19 cellular contexts compared by ENCODE assay signal in genomic region chr7:36265720-36266119, GRCh38.
A peak's percentile ranks its signal among the peaks of the same experiment; 100 is the strongest.
DNase-seq lines count a peak whose midpoint lies in the region; ATAC-seq and TF ChIP-seq lines count a peak whose summit lies in the region.
"Had no signal": no experiment of that assay in that cellular context is flagged by ENCODE, and none has a peak within 500 bp of the region (broad histone marks: within the 10 kb centered on the region; RNA-seq: fewer than 3 reads in every experiment).

No MANE protein-coding gene starts in this region.

- WGBS in mammary epithelial cell (ENCODE audit: low coverage, missing lambda C conversion rate), result 93% methylated on average over 5 of the region's 5 CpGs
- 42 to 64% methylated on average over 5 of the region's 5 CpGs for WGBS in esophagus squamous epithelium, 2 donors
- WGBS in aorta, 2 donors, result 77 to 86% methylated on average over 5 of the region's 5 CpGs
- 91 to 97% (median 92%) methylated on average over 5 of the region's 5 CpGs for WGBS in ovary, 3 donors

- H4K20me1 ChIP-seq in mammary epithelial cell (ENCODE audit: insufficient read depth, low read length) (no peaks in the 10 kb centered on the region), neural progenitor cell (ENCODE audit: low read depth) (no peaks in the 10 kb centered on the region)

- H3K9me3 ChIP-seq in mammary epithelial cell (replicated peaks; ENCODE audit: insufficient read depth, low read length) (no peaks in the 10 kb centered on the region), esophagus squamous epithelium (no peaks in the 10 kb centered on the region), aorta (ENCODE audit: control insufficient read depth, low read length) (no peaks in the 10 kb centered on the region), neural progenitor cell (ENCODE audit: low read depth) (no peaks in the 10 kb centered on the region), ovary (no peaks in the 10 kb centered on the region)

- in situ Hi-C loops in mammary epithelial cell (cut with MboI; ENCODE audit: low sequenced_read_pairs in 2 of 2), result no loop called here

- no peak overlapping the region for H3K4me2 ChIP-seq in mammary epithelial cell (ENCODE audit: insufficient read depth, low read depth, low read length)
- H3K4me2 ChIP-seq in neural progenitor cell, result no peak overlapping the region

- H3K9ac ChIP-seq in mammary epithelial cell (ENCODE audit: insufficient read depth, low read length), result no peak overlapping the region
- no peak overlapping the region for H3K9ac ChIP-seq in neural progenitor cell
- H3K9ac ChIP-seq: parathyroid adenoma had no signal

- BruUV-seq in mammary epithelial cell (replicated peaks; lab: Mats Ljungman, UMichigan) (no TSS peak), MCF 10A (replicated peaks; lab: Mats Ljungman, UMichigan) (no TSS peak)

- no peak overlapping the region for H3K27ac ChIP-seq in mammary epithelial cell (ENCODE audit: insufficient read depth, low read depth, low read length)
- peak overlapping the region in 3 of 4 donors; percentile 49 to 53 (median 53) for H3K27ac ChIP-seq in esophagus squamous epithelium
- peak overlapping the region; percentile 59 to 73 for H3K27ac ChIP-seq in aorta (ENCODE audit: low read depth in 1 of 2, low read length in 2 of 2)
- H3K27ac ChIP-seq in neural progenitor cell, result no peak overlapping the region
- H3K27ac ChIP-seq in ovary, result no peak overlapping the region
- H3K27ac ChIP-seq: parathyroid adenoma had no signal

- TF ChIP-seq CTCF in mammary epithelial cell (conservative IDR thresholded peaks at IDR 0.05 in 1 of 2, IDR thresholded peaks at IDR 0.05 in 1 of 2; ENCODE audit: extremely low read depth in 1 of 2, insufficient read depth in 1 of 2, low read depth in 1 of 2, low read length in 2 of 2), result no peak
- no peak for TF ChIP-seq CTCF in MCF 10A (IDR thresholded peaks at IDR 0.05; ENCODE audit: unreplicated experiment)
- TF ChIP-seq CTCF in esophagus squamous epithelium (IDR thresholded peaks at IDR 0.05), result no peak
- TF ChIP-seq CTCF in nephron (IDR thresholded peaks at IDR 0.05; ENCODE audit: unreplicated experiment in 3 of 3), result no peak
- TF ChIP-seq CTCF in neural progenitor cell (IDR thresholded peaks at IDR 0.05), result no peak
- no peak for TF ChIP-seq CTCF in ovary (IDR thresholded peaks at IDR 0.05)

- no peaks in the 10 kb centered on the region for H3K36me3 Mint-ChIP-seq in MCF 10A (ENCODE audit: insufficient read depth, unreplicated experiment)
- no peaks in the 10 kb centered on the region for H3K36me3 Mint-ChIP-seq in nephron (ENCODE audit: low read depth)
- H3K36me3 Mint-ChIP-seq in neural progenitor cell, result peaks cover 4% of the 10 kb centered on the region

- no peaks in the 10 kb centered on the region for H3K27me3 Mint-ChIP-seq in MCF 10A (ENCODE audit: insufficient read depth, unreplicated experiment)
- no peaks in the 10 kb centered on the region for H3K27me3 Mint-ChIP-seq in nephron (ENCODE audit: low read depth)
- H3K27me3 Mint-ChIP-seq in neural progenitor cell (ENCODE audit: insufficient read depth, low read depth), result peaks cover 2% of the 10 kb centered on the region
- H3K27me3 Mint-ChIP-seq: stimulated activated naive CD8-positive, alpha-beta T cell treated with anti-CD3 and anti-CD28 coated beads, Interleukin-15, amount 100 ng/mL, for 72 hours; T-cell had no signal

- POLR2A ChIA-PET in MCF 10A (lab: Yijun Ruan, JAX), result no interaction called here

- H3K4me1 ChIP-seq in mammary epithelial cell (ENCODE audit: insufficient read depth, low read length) (no peaks in the 10 kb centered on the region), esophagus squamous epithelium (peaks cover 9 to 55% (median 30%) of the 10 kb centered on the region in 3 donors), aorta (ENCODE audit: control insufficient read depth in 1 of 2, insufficient read depth in 2 of 2, low read length in 2 of 2) (peaks cover 3 to 13% of the 10 kb centered on the region in 2 donors), neural progenitor cell (peaks cover 4% of the 10 kb centered on the region), ovary (ENCODE audit: insufficient read depth) (peaks cover 8% of the 10 kb centered on the region)
- H3K4me1 ChIP-seq: parathyroid adenoma had no signal

- H3K4me1 Mint-ChIP-seq in MCF 10A (ENCODE audit: insufficient read depth, unreplicated experiment) (no peaks in the 10 kb centered on the region), nephron (peaks cover 41% of the 10 kb centered on the region), neural progenitor cell (peaks cover 8% of the 10 kb centered on the region)

- H2AFZ ChIP-seq in mammary epithelial cell (ENCODE audit: low read depth, low read length) (peak overlapping the region; percentile 20), neural progenitor cell (replicated peaks) (no peak overlapping the region)
- H2AFZ ChIP-seq: parathyroid adenoma had no signal

- intact Hi-C loops in mammary epithelial cell (cut with micrococcal nuclease), result no loop called here
- intact Hi-C loops in MCF 10A (cut with micrococcal nuclease), result no loop called here
- intact Hi-C loops in esophagus squamous epithelium (cut with DNase I), result no loop called here
- intact Hi-C loops in aorta (cut with DNase I), result no loop called here
- intact Hi-C loops in ovary (cut with DNase I), result no loop called here

- H3K9me3 Mint-ChIP-seq in MCF 10A (ENCODE audit: unreplicated experiment) (no peaks in the 10 kb centered on the region), nephron (no peaks in the 10 kb centered on the region), neural progenitor cell (no peaks in the 10 kb centered on the region)
- H3K9me3 Mint-ChIP-seq: stimulated activated naive CD8-positive, alpha-beta T cell treated with anti-CD3 and anti-CD28 coated beads, Interleukin-15, amount 100 ng/mL, for 72 hours; T-cell had no signal

- no peak overlapping the region for H3K4me3 ChIP-seq in mammary epithelial cell (replicated peaks in 1 of 3; ENCODE audit: insufficient read depth in 1 of 3, low read depth in 2 of 3, low read length in 3 of 3)
- H3K4me3 ChIP-seq in esophagus squamous epithelium, result no peak overlapping the region
- H3K4me3 ChIP-seq in aorta (ENCODE audit: low read length in 2 of 2), result no peak overlapping the region
- H3K4me3 ChIP-seq in neural progenitor cell, result no peak overlapping the region
- no peak overlapping the region for H3K4me3 ChIP-seq in ovary

- H3K27ac Mint-ChIP-seq in MCF 10A (ENCODE audit: low read depth, unreplicated experiment) (no peak overlapping the region), nephron (peak overlapping the region in 2 of 3 experiments; percentile 27 to 33), neural progenitor cell (no peak overlapping the region)
- H3K27ac Mint-ChIP-seq: stimulated activated naive CD8-positive, alpha-beta T cell treated with anti-CD3 and anti-CD28 coated beads, Interleukin-15, amount 100 ng/mL, for 72 hours had no signal

- CTCF ChIA-PET in mammary epithelial cell (lab: Charles Lee; ENCODE audit: low non-redundant PET) (no interaction called here), MCF 10A (lab: Yijun Ruan, JAX) (interaction anchor here (0.6 kb wide), 1 partner anchor 54 kb away, joined by 3 read pairs; no protein-coding TSS in a partner anchor)

- TF ChIP-seq POLR2A in esophagus squamous epithelium (IDR thresholded peaks at IDR 0.05), result no peak
- TF ChIP-seq POLR2A in ovary (IDR thresholded peaks at IDR 0.05), result no peak

- H3K4me3 Mint-ChIP-seq in MCF 10A (ENCODE audit: unreplicated experiment) (no peak overlapping the region), nephron (no peak overlapping the region), neural progenitor cell (no peak overlapping the region)
- H3K4me3 Mint-ChIP-seq: stimulated activated naive CD8-positive, alpha-beta T cell treated with anti-CD3 and anti-CD28 coated beads, Interleukin-15, amount 100 ng/mL, for 72 hours; T-cell had no signal

- H3K27me3 ChIP-seq in mammary epithelial cell (ENCODE audit: insufficient read depth, low read length) (no peaks in the 10 kb centered on the region), esophagus squamous epithelium (no peaks in the 10 kb centered on the region), aorta (ENCODE audit: control insufficient read depth in 1 of 2, insufficient read depth in 2 of 2, low read length in 1 of 2) (no peaks in the 10 kb centered on the region), neural progenitor cell (no peaks in the 10 kb centered on the region), ovary (no peaks in the 10 kb centered on the region)

- H3K36me3 ChIP-seq in mammary epithelial cell (ENCODE audit: insufficient read depth, low read length) (no peaks in the 10 kb centered on the region), esophagus squamous epithelium (no peaks in the 10 kb centered on the region), aorta (ENCODE audit: control insufficient read depth in 1 of 2, insufficient read depth in 2 of 2, low read length in 1 of 2) (no peaks in the 10 kb centered on the region), neural progenitor cell (no peaks in the 10 kb centered on the region), ovary (no peaks in the 10 kb centered on the region)

- H3K79me2 ChIP-seq in mammary epithelial cell (ENCODE audit: insufficient read depth, low read length) (no peaks in the 10 kb centered on the region), neural progenitor cell (ENCODE audit: low read depth) (no peaks in the 10 kb centered on the region)
- H3K79me2 ChIP-seq: parathyroid adenoma had no signal

- H3F3A ChIP-seq in neural progenitor cell (ENCODE audit: low read depth), result no peaks in the 10 kb centered on the region

- ATAC-seq in aorta (ENCODE audit: low FRiP score), result no peak
- ATAC-seq: stimulated activated naive CD8-positive, alpha-beta T cell treated with anti-CD3 and anti-CD28 coated beads, Interleukin-15, amount 100 ng/mL, for 72 hours; T-cell had no signal

- TF ChIP-seq EP300 in ovary (IDR thresholded peaks at IDR 0.05), result no peak

- DNase-seq in mammary epithelial cell (no peak), MCF 10A (ENCODE audit: unreplicated experiment) (no peak), esophagus squamous epithelium (lab: John Stamatoyannopoulos, UW) (no peak), aorta (peak in 1 of 2 donors; percentile 66), HuH-7.5 (ENCODE audit: low spot score) (no peak), neural progenitor cell (ENCODE audit: low spot score) (no peak), ovary (no peak)
- DNase-seq: ACHN; activated naive CD4-positive, alpha-beta T cell treated with Interleukin-2 at 50 U/mL for 16 hours; cerebellar nuclear complex; DND-41; kidney; NCI-H1105; NCI-H774; stimulated activated CD4-positive, alpha-beta T cell treated with anti-CD3 and anti-CD28 coated beads, Interleukin-4, amount 100 ng/mL, for 4 hours; stimulated activated naive CD8-positive, alpha-beta T cell treated with anti-CD3 and anti-CD28 coated beads, Interleukin-15, amount 100 ng/mL, for 72 hours had no signal

- dilution Hi-C loops in mammary epithelial cell (cut with HindIII; ENCODE audit: low sequenced_read_pairs), result no loop called here

Comparison
In these comparisons a context has a peak if more than half of its experiments do, and no peak if none do; other contexts are left out.
1. H3K27ac ChIP-seq: peak in esophagus squamous epithelium (3 of 4) and aorta (2 of 2); none in mammary epithelial cell (single experiment), neural progenitor cell (single experiment) and ovary (0 of 2).
2. H3K27ac Mint-ChIP-seq: peak in nephron (2 of 3); none in MCF 10A (single experiment) and neural progenitor cell (single experiment).